8 cellular contexts compared by ENCODE assay signal in genomic region chr15:71115567-71116351, GRCh38. TPM values are rescaled to one million over a fixed set of nuclear protein-coding genes. Genes with fewer than 3 reads are reported as not detected.
DNase-seq lines count a peak whose midpoint lies in the region; ATAC-seq and TF ChIP-seq lines count a peak whose summit lies in the region.

No MANE protein-coding gene starts in this region.

- no peaks in the 10 kb centered on the region for H3K9me3 Mint-ChIP-seq in activated T-helper 1 cell treated with anti-CD3 and anti-CD28 coated beads, Interleukin-12 subunit alpha, Interleukin-12 subunit beta, Interleukin-2, Interleukin-4 antibody, amounts not matched to agents 30 ng/mL and 10 ng/mL and 1 ng/mL, durations not matched to agents 14 hours and 24 hours and 36 hours

- peaks cover 6% of the 10 kb centered on the region for H3K4me1 Mint-ChIP-seq in activated T-helper 1 cell treated with anti-CD3 and anti-CD28 coated beads, Interleukin-12 subunit alpha, Interleukin-12 subunit beta, Interleukin-2, Interleukin-4 antibody, amounts not matched to agents 30 ng/mL and 10 ng/mL and 1 ng/mL, durations not matched to agents 14 hours and 24 hours and 36 hours (ENCODE audit: low read depth)

- no peaks in the 10 kb centered on the region for H3K9me3 ChIP-seq in HUES6 (ENCODE audit: control insufficient read depth, insufficient read depth, low read depth, low read length)
- H3K9me3 ChIP-seq in heart left ventricle = no peaks in the 10 kb centered on the region
- no peaks in the 10 kb centered on the region for H3K9me3 ChIP-seq in psoas muscle

- H3K27ac ChIP-seq in HUES6 (ENCODE audit: low read depth, low read length) (no peak overlapping the region), heart left ventricle (peak overlapping the region; percentile 78 to 95 (median 90)), psoas muscle (peak overlapping the region; percentile 33)

- WGBS in heart left ventricle, 4 donors = 1 to 10% (median 3%) methylated on average over 17 to 93 of the region's 93 CpGs
- WGBS in psoas muscle, 3 donors = 1 to 3% (median 1%) methylated on average over 31 to 93 of the region's 93 CpGs

- H3K4me1 ChIP-seq in HUES6 (ENCODE audit: control insufficient read depth, insufficient read depth, low read length) = peaks cover 28% of the 10 kb centered on the region
- H3K4me1 ChIP-seq in heart left ventricle = peaks cover 0 to 31% (median 6%) of the 10 kb centered on the region in 12 donors
- H3K4me1 ChIP-seq in psoas muscle = no peaks in the 10 kb centered on the region

- H3K36me3 Mint-ChIP-seq in activated T-helper 1 cell treated with anti-CD3 and anti-CD28 coated beads, Interleukin-12 subunit alpha, Interleukin-12 subunit beta, Interleukin-2, Interleukin-4 antibody, amounts not matched to agents 30 ng/mL and 10 ng/mL and 1 ng/mL, durations not matched to agents 14 hours and 24 hours and 36 hours (ENCODE audit: low read depth) = no peaks in the 10 kb centered on the region

- H3K9ac ChIP-seq in HUES6 (ENCODE audit: low read length) = peak overlapping the region; percentile 72

- intact Hi-C loops in activated T-helper 1 cell treated with anti-CD3 and anti-CD28 coated beads, Interleukin-12 subunit alpha, Interleukin-12 subunit beta, Interleukin-2, Interleukin-4 antibody, amounts not matched to agents 30 ng/mL and 10 ng/mL and 1 ng/mL, durations not matched to agents 14 hours and 24 hours and 36 hours (cut with micrococcal nuclease) = no loop called here
- intact Hi-C loops in heart left ventricle (cut with DNase I) (loop anchor here in 8 of 10 donors (1.0 to 10.0 kb wide), 15 partner anchors 33 to 689 kb away; no protein-coding TSS in a partner anchor), psoas muscle (cut with DNase I) (loop anchor here in 1 of 2 donors (2.0 to 5.0 kb wide), 3 partner anchors 97 to 325 kb away; no protein-coding TSS in a partner anchor)

- peak overlapping the region; percentile 47 for H3K4me3 Mint-ChIP-seq in activated T-helper 1 cell treated with anti-CD3 and anti-CD28 coated beads, Interleukin-12 subunit alpha, Interleukin-12 subunit beta, Interleukin-2, Interleukin-4 antibody, amounts not matched to agents 30 ng/mL and 10 ng/mL and 1 ng/mL, durations not matched to agents 14 hours and 24 hours and 36 hours

- H3K4me3 ChIP-seq in HUES6 (ENCODE audit: low read depth, low read length) = peak overlapping the region; percentile 87
- peak overlapping the region; percentile 57 to 90 (median 71) for H3K4me3 ChIP-seq in heart left ventricle
- peak overlapping the region; percentile 80 for H3K4me3 ChIP-seq in psoas muscle

- no peak for TF ChIP-seq POLR2A in heart left ventricle (IDR thresholded peaks at IDR 0.05)

- DNase-seq in COLO668 (lab: John Stamatoyannopoulos, UW; ENCODE audit: unreplicated experiment) (peak; percentile 89), heart left ventricle (peak; percentile 44 to 76 (median 54)), psoas muscle (peak; percentile 42 to 62), NCI-H1694 treated with DMSO at 0.1 percent for 48 hours (lab: John Stamatoyannopoulos, UW) (no peak)
- DNase-seq in activated T-helper 1 cell treated with anti-CD3 and anti-CD28 coated beads, Interleukin-12 subunit alpha, Interleukin-12 subunit beta, Interleukin-2, Interleukin-4 antibody, amounts not matched to agents 30 ng/mL and 10 ng/mL and 1 ng/mL, durations not matched to agents 14 hours and 24 hours and 36 hours (ENCODE audit: low spot score) = no peak
- no peak for DNase-seq in stimulated activated naive CD4-positive, alpha-beta T cell treated with Interleukin-2 at 50 U/mL for 16 hours (lab: John Stamatoyannopoulos, UW)

- H3K27me3 ChIP-seq in HUES6 (ENCODE audit: control insufficient read depth, insufficient read depth, low read length) = peaks cover 25% of the 10 kb centered on the region
- peaks cover 0 to 29% (median 0%) of the 10 kb centered on the region in 9 donors for H3K27me3 ChIP-seq in heart left ventricle
- no peaks in the 10 kb centered on the region for H3K27me3 ChIP-seq in psoas muscle (ENCODE audit: insufficient read depth in 3 of 3, low read length in 2 of 3)

- H3K36me3 ChIP-seq in HUES6 (ENCODE audit: control insufficient read depth, insufficient read depth, low read length) (no peaks in the 10 kb centered on the region), heart left ventricle (no peaks in the 10 kb centered on the region), psoas muscle (ENCODE audit: insufficient read depth in 1 of 2, low read depth in 1 of 2) (no peaks in the 10 kb centered on the region)

- ATAC-seq in GM19467 (IDR thresholded peaks at IDR 0.05; ENCODE audit: unreplicated experiment) (peak; percentile 43), heart left ventricle (peak; percentile 11 to 62 (median 50)), psoas muscle (peak; percentile 50 to 75 (median 64))

- TF ChIP-seq CTCF in heart left ventricle (IDR thresholded peaks at IDR 0.05) (peak in 2 of 12 donors; percentile 20 to 42), psoas muscle (IDR thresholded peaks at IDR 0.05) (no peak)

- H3K27me3 Mint-ChIP-seq in activated T-helper 1 cell treated with anti-CD3 and anti-CD28 coated beads, Interleukin-12 subunit alpha, Interleukin-12 subunit beta, Interleukin-2, Interleukin-4 antibody, amounts not matched to agents 30 ng/mL and 10 ng/mL and 1 ng/mL, durations not matched to agents 14 hours and 24 hours and 36 hours (ENCODE audit: insufficient read depth) = peaks cover 42% of the 10 kb centered on the region

- H3K27ac Mint-ChIP-seq in activated T-helper 1 cell treated with anti-CD3 and anti-CD28 coated beads, Interleukin-12 subunit alpha, Interleukin-12 subunit beta, Interleukin-2, Interleukin-4 antibody, amounts not matched to agents 30 ng/mL and 10 ng/mL and 1 ng/mL, durations not matched to agents 14 hours and 24 hours and 36 hours = no peak overlapping the region

RNA-seq across cellular contexts. Expression of gene THSD4, which starts 0.5 kb away (rescaled TPM):
- total RNA-seq in activated T-helper 1 cell treated with anti-CD3 and anti-CD28 coated beads, Interleukin-12 subunit alpha, Interleukin-12 subunit beta, Interleukin-2, Interleukin-4 antibody, amounts not matched to agents 30 ng/mL and 10 ng/mL and 1 ng/mL, durations not matched to agents 14 hours and 24 hours and 36 hours = not detected in 2 replicates
- 100 to 1,000 TPM in 5 of 9 donors, 10 to 100 TPM in 4; 57.4 to 206 (median 104) TPM for total RNA-seq in heart left ventricle
- 10 to 100 TPM; 32.6 to 42.4 TPM for polyA plus RNA-seq in heart left ventricle
- total RNA-seq in psoas muscle = 1 to 10 TPM; 1.8 to 3.1 (median 2.5) TPM
- polyA plus RNA-seq in psoas muscle = 1 to 10 TPM in 1 of 3 donors, under 1 TPM in 2; 0.21 to 1.3 (median 0.39) TPM

Comparison
In these comparisons a context has a peak if more than half of its experiments do, and no peak if none do; other contexts are left out.
1. DNase-seq: peak in COLO668 (single experiment), heart left ventricle (5 of 5) and psoas muscle (2 of 2); none in activated T-helper 1 cell treated with anti-CD3 and anti-CD28 coated beads, Interleukin-12 subunit alpha, Interleukin-12 subunit beta, Interleukin-2, Interleukin-4 antibody, amounts not matched to agents 30 ng/mL and 10 ng/mL and 1 ng/mL, durations not matched to agents 14 hours and 24 hours and 36 hours (single experiment), stimulated activated naive CD4-positive, alpha-beta T cell treated with Interleukin-2 at 50 U/mL for 16 hours (single experiment) and NCI-H1694 treated with DMSO at 0.1 percent for 48 hours (single experiment).
2. RNA of gene THSD4, which starts 0.5 kb away (total RNA-seq): 57.4 to 206 TPM in heart left ventricle; 1.8 to 3.1 TPM in psoas muscle and not detected in activated T-helper 1 cell treated with anti-CD3 and anti-CD28 coated beads, Interleukin-12 subunit alpha, Interleukin-12 subunit beta, Interleukin-2, Interleukin-4 antibody, amounts not matched to agents 30 ng/mL and 10 ng/mL and 1 ng/mL, durations not matched to agents 14 hours and 24 hours and 36 hours; every median in the first group is over 10 times any median in the second.
3. Peak in every context shown above with its lines, with median percentiles within 50 percentile points of each other: ATAC-seq and H3K4me3 ChIP-seq.